In the genomic region with DNA sequence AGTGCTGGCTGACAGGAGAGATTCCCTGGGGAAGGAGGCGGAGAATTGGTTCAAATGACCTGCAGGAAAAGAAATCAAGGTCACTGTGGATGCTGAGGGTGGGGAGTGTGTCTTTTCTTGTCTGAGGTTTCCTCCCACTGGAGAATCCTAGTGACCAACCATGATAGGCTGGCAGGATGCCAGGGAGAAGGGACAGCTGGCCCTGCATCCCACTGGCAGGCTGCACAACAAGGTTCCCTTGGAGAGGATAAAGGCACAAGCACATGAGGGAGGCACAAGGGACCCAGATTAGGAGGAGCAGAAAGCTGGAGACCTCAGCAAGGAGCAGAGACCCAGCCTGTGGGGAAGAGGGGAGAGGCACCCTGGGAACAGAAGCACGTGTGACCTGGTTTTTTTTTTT, we compare ENCODE assay signal across 21 cellular contexts. TPM values are rescaled to one million over a fixed set of nuclear protein-coding genes. Genes with fewer than 3 reads are reported as not detected.
DNase-seq lines count a peak whose midpoint lies in the region; ATAC-seq, FAIRE-seq and TF ChIP-seq lines count a peak whose summit lies in the region.
"Had no signal": no experiment of that assay in that cellular context is flagged by ENCODE, and none has a peak within 500 bp of the region (broad histone marks: within the 10 kb centered on the region; RNA-seq: fewer than 3 reads in every experiment).

No MANE protein-coding gene starts in this region.

- TF ChIP-seq CTCF in pancreas (IDR thresholded peaks at IDR 0.05): no peak

- H3K27ac ChIP-seq in cingulate gyrus (ENCODE audit: low read depth, low read length) (peak overlapping the region; percentile 11), pancreas (no peak overlapping the region)
- H3K27ac ChIP-seq: A549, WERI-Rb-1 had no signal

- peak in 3 of 4 donors; percentile 21 to 27 (median 27) for ATAC-seq in pancreas
- ATAC-seq in HG03571 (IDR thresholded peaks at IDR 0.05; ENCODE audit: unreplicated experiment): no peak
- ATAC-seq: A549; esophagus mucosa; stimulated activated memory B cell treated with anti-CD40 and anti-IgM and Interleukin-4, amounts not matched to agents 10 μg/mL and 1 μg/mL and 100 μg/mL, for 72 hours; T-helper 17 cell had no signal

- no peak overlapping the region for H3K4me3 ChIP-seq in pancreas
- H3K4me3 ChIP-seq: A549 had no signal

- TF ChIP-seq RAD21 in Ishikawa (IDR thresholded peaks at IDR 0.05; ENCODE audit: low read depth): no peak

- 64 to 71% methylated on average over 2 of the region's 2 CpGs for WGBS in pancreas, 2 donors

- H3K36me3 ChIP-seq in pancreas: peaks cover 0 to 5% (median 3%) of the 10 kb centered on the region in 3 donors

- DNase-seq in NCI-H2171 treated with DMSO at 0.1 percent for 48 hours (lab: John Stamatoyannopoulos, UW): peak; percentile 50
- no peak for DNase-seq in NCI-H2171 (lab: John Stamatoyannopoulos, UW)
- peak in 2 of 6 donors; percentile 44 to 57 for DNase-seq in pancreas
- DNase-seq in medulla oblongata (ENCODE audit: extremely low spot score): no peak
- DNase-seq in NCI-H2029 (lab: John Stamatoyannopoulos, UW): no peak
- DNase-seq: DMS79; effector CD4-positive, alpha-beta T cell; NCI-H1436 treated with DMSO at 0.1 percent for 48 hours; NCI-H446; Right ventricle myocardium superior; T-helper 17 cell; trophoblast cell; WERI-Rb-1 had no signal

- intact Hi-C loops in pancreas (cut with DNase I): no loop called here

- no peaks in the 10 kb centered on the region for H3K4me1 ChIP-seq in pancreas
- H3K4me1 ChIP-seq: A549 had no signal

- H3K27me3 ChIP-seq in pancreas: no peaks in the 10 kb centered on the region

- no peak for TF ChIP-seq EP300 in Ishikawa (IDR thresholded peaks at IDR 0.05; ENCODE audit: borderline replicate concordance)

- no peaks in the 10 kb centered on the region for H3K9me3 ChIP-seq in pancreas
- H3K9me3 ChIP-seq: A549 had no signal

- no peak for FAIRE-seq in pancreas (lab: Jason Lieb, UNC)
- FAIRE-seq: A549, GM18507, HTR-8/SVneo had no signal

TF ChIP-seq in Ishikawa, 13 proteins besides CTCF, POLR2A, EP300 and RAD21:
- peak; percentile 50; the same call in 1 of the 2 replicates for TF ChIP-seq NFIC (IDR thresholded peaks at IDR 0.05)
- no peak for TF ChIP-seq EGR1 (IDR thresholded peaks at IDR 0.05)
- TF ChIP-seq TEAD4 (IDR thresholded peaks at IDR 0.05): no peak
- TF ChIP-seq CREB1 (IDR thresholded peaks at IDR 0.05; ENCODE audit: low read depth): no peak
- no peak for TF ChIP-seq YY1 (IDR thresholded peaks at IDR 0.05; ENCODE audit: low read depth)

RNA-seq across cellular contexts. Expression of a gene that starts 11.4 kb away (rescaled TPM):
- total RNA-seq in pancreas: 10 to 100 TPM; 18.3 to 31.5 (median 25.4) TPM
- 10 to 100 TPM; 27.6 to 56.9 TPM for polyA plus RNA-seq in pancreas

RNA-seq across cellular contexts. Expression of a gene that starts 33.1 kb away (rescaled TPM):
- 1 to 10 TPM; 2.5 to 4.3 (median 3.7) TPM for total RNA-seq in pancreas
- polyA plus RNA-seq in pancreas: 10 to 100 TPM; 10.0 to 11.0 TPM

RNA-seq across cellular contexts. Expression of a gene that starts 36.4 kb away (rescaled TPM):
- 10 to 100 TPM; 15.8 to 23.4 (median 17.9) TPM for total RNA-seq in pancreas
- polyA plus RNA-seq in pancreas: 10 to 100 TPM; 16.9 to 22.6 TPM

RNA-seq across cellular contexts. Expression of a gene that starts 46.4 kb away (rescaled TPM):
- 100 to 1,000 TPM; 107 to 162 (median 150) TPM for total RNA-seq in pancreas
- 10 to 100 TPM; 42.9 to 77.3 TPM for polyA plus RNA-seq in pancreas

RNA-seq across cellular contexts. Expression of a gene that starts 51.7 kb away (rescaled TPM):
- total RNA-seq in pancreas: 10 to 100 TPM; 10.9 to 18.5 (median 12.7) TPM
- polyA plus RNA-seq in pancreas: 10 to 100 TPM; 15.7 to 17.2 TPM
